In genomic region chr1:72051538-72051937, GRCh38 we compare ENCODE assay signal across 17 cellular contexts.
DNase-seq lines count a peak whose midpoint lies in the region; ATAC-seq and TF ChIP-seq lines count a peak whose summit lies in the region.
"Had no signal": no experiment of that assay in that cellular context is flagged by ENCODE, and none has a peak within 500 bp of the region (broad histone marks: within the 10 kb centered on the region; RNA-seq: fewer than 3 reads in every experiment).

No MANE protein-coding gene starts in this region.

- no peak overlapping the region for H2AFZ ChIP-seq in mammary epithelial cell (ENCODE audit: low read depth, low read length)
- H2AFZ ChIP-seq in Karpas-422 (ENCODE audit: low read length) = no peak overlapping the region

- H3K4me3 ChIP-seq in mammary epithelial cell (replicated peaks in 1 of 3; ENCODE audit: insufficient read depth in 1 of 3, low read depth in 2 of 3, low read length in 3 of 3) (no peak overlapping the region), Karpas-422 (ENCODE audit: low read length) (no peak overlapping the region)
- H3K4me3 ChIP-seq: GM12878, K562, MG63 had no signal

- no peak overlapping the region for H3K9ac ChIP-seq in mammary epithelial cell (ENCODE audit: insufficient read depth, low read length)
- H3K9ac ChIP-seq in Karpas-422 (ENCODE audit: low read length) = no peak overlapping the region

- dilution Hi-C loops in mammary epithelial cell (cut with HindIII; ENCODE audit: low sequenced_read_pairs) = no loop called here

- H3K36me3 ChIP-seq in mammary epithelial cell (ENCODE audit: insufficient read depth, low read length) = no peaks in the 10 kb centered on the region
- H3K36me3 ChIP-seq in Karpas-422 (ENCODE audit: insufficient read depth, low read length) = no peaks in the 10 kb centered on the region
- H3K36me3 ChIP-seq: MG63 had no signal

- POLR2A ChIA-PET in T-cell (lab: Charles Lee) = no interaction called here

- H3K36me3 Mint-ChIP-seq in T-cell = no peaks in the 10 kb centered on the region
- H3K36me3 Mint-ChIP-seq: CD4-positive, CD25-positive, alpha-beta regulatory T cell had no signal

- H3K9me2 ChIP-seq in Karpas-422 (replicated peaks; ENCODE audit: insufficient read depth, low read length) = no peaks in the 10 kb centered on the region

- no peaks in the 10 kb centered on the region for H3K27me3 ChIP-seq in mammary epithelial cell (ENCODE audit: insufficient read depth, low read length)
- no peaks in the 10 kb centered on the region for H3K27me3 ChIP-seq in Karpas-422 (ENCODE audit: low read length)
- H3K27me3 ChIP-seq: MG63 had no signal

- no peak overlapping the region for H3K4me3 Mint-ChIP-seq in T-cell
- H3K4me3 Mint-ChIP-seq: CD4-positive, CD25-positive, alpha-beta regulatory T cell; HFFc6 had no signal

- no peaks in the 10 kb centered on the region for H3K4me1 Mint-ChIP-seq in T-cell
- H3K4me1 Mint-ChIP-seq: CD4-positive, CD25-positive, alpha-beta regulatory T cell had no signal

- CTCF ChIA-PET in mammary epithelial cell (lab: Charles Lee; ENCODE audit: low non-redundant PET) = interaction anchor here (0.5 kb wide), 1 partner anchor 14 kb away, joined by 3 read pairs; no protein-coding TSS in a partner anchor
- CTCF ChIA-PET in T-cell (lab: Charles Lee) = no interaction called here

- TF ChIP-seq CTCF in mammary epithelial cell (conservative IDR thresholded peaks at IDR 0.05 in 1 of 2, IDR thresholded peaks at IDR 0.05 in 1 of 2; ENCODE audit: extremely low read depth in 1 of 2, insufficient read depth in 1 of 2, low read depth in 1 of 2, low read length in 2 of 2) = no peak

- H3K27ac ChIP-seq in mammary epithelial cell (ENCODE audit: insufficient read depth, low read depth, low read length) (no peak overlapping the region), Karpas-422 (ENCODE audit: low read length) (no peak overlapping the region)

- no TSS peak for BruUV-seq in mammary epithelial cell (replicated peaks; lab: Mats Ljungman, UMichigan)

- no peak overlapping the region for H3K27ac Mint-ChIP-seq in T-cell
- H3K27ac Mint-ChIP-seq: CD4-positive, CD25-positive, alpha-beta regulatory T cell; HFFc6 had no signal

- H3K9me3 Mint-ChIP-seq in T-cell = peaks cover 0 to 13% (median 3%) of the 10 kb centered on the region in 3 donors
- H3K9me3 Mint-ChIP-seq: HFFc6 had no signal

- 79% methylated on average over 2 of the region's 2 CpGs for WGBS in mammary epithelial cell (ENCODE audit: low coverage, missing lambda C conversion rate)

- intact Hi-C loops in mammary epithelial cell (cut with micrococcal nuclease) = no loop called here

- H3K79me2 ChIP-seq in mammary epithelial cell (ENCODE audit: insufficient read depth, low read length) (no peaks in the 10 kb centered on the region), Karpas-422 (ENCODE audit: low read length) (no peaks in the 10 kb centered on the region)

- H3K27me3 Mint-ChIP-seq in T-cell = no peaks in the 10 kb centered on the region
- H3K27me3 Mint-ChIP-seq: CD4-positive, CD25-positive, alpha-beta regulatory T cell had no signal

- DNase-seq in Daoy (ENCODE audit: low read depth) (peak; percentile 11), LHCN-M2 (ENCODE audit: low read depth) (peak; percentile 63), mammary epithelial cell (peak; percentile 35), kidney glomerular epithelial cell (lab: John Stamatoyannopoulos, UW) (peak; percentile 1), T-cell (no peak), Karpas-422 (no peak), MV-4-11 (lab: John Stamatoyannopoulos, UW) (no peak)
- DNase-seq: CD4-positive, CD25-positive, alpha-beta regulatory T cell; DMS53; GOT3; HFFc6; MG63; NCI-H1105 treated with DMSO at 0.1 percent for 48 hours; NCI-H187 treated with DMSO at 0.1 percent for 48 hours had no signal

- H3K4me1 ChIP-seq in mammary epithelial cell (ENCODE audit: insufficient read depth, low read length) (no peaks in the 10 kb centered on the region), Karpas-422 (ENCODE audit: low read length) (no peaks in the 10 kb centered on the region)

- H4K20me1 ChIP-seq in mammary epithelial cell (ENCODE audit: insufficient read depth, low read length) (no peaks in the 10 kb centered on the region), Karpas-422 (ENCODE audit: insufficient read depth, low read depth, low read length) (no peaks in the 10 kb centered on the region)

- H3K4me2 ChIP-seq in mammary epithelial cell (ENCODE audit: insufficient read depth, low read depth, low read length) (no peak overlapping the region), Karpas-422 (ENCODE audit: low read depth, low read length, poor library complexity, severe bottlenecking) (no peak overlapping the region)

- ATAC-seq in T-cell (replicated peaks in 1 of 4) (no peak), GM19463 (IDR thresholded peaks at IDR 0.05; ENCODE audit: unreplicated experiment) (no peak)
- ATAC-seq: GM12878, K562 had no signal

- in situ Hi-C loops in mammary epithelial cell (cut with MboI; ENCODE audit: low sequenced_read_pairs in 2 of 2) = no loop called here

- H3K9me3 ChIP-seq in mammary epithelial cell (replicated peaks; ENCODE audit: insufficient read depth, low read length) (no peaks in the 10 kb centered on the region), Karpas-422 (ENCODE audit: low read length) (peaks cover 31% of the 10 kb centered on the region)
- H3K9me3 ChIP-seq: MG63 had no signal

Comparison
In these comparisons a context has a peak if more than half of its experiments do, and no peak if none do; other contexts are left out.
1. DNase-seq: peak in Daoy (single experiment), LHCN-M2 (single experiment), mammary epithelial cell (single experiment) and kidney glomerular epithelial cell (single experiment); none in T-cell (0 of 34), Karpas-422 (single experiment) and MV-4-11 (single experiment).